Comparison of ENCODE assay signal across 2 cellular contexts in the genomic region with DNA sequence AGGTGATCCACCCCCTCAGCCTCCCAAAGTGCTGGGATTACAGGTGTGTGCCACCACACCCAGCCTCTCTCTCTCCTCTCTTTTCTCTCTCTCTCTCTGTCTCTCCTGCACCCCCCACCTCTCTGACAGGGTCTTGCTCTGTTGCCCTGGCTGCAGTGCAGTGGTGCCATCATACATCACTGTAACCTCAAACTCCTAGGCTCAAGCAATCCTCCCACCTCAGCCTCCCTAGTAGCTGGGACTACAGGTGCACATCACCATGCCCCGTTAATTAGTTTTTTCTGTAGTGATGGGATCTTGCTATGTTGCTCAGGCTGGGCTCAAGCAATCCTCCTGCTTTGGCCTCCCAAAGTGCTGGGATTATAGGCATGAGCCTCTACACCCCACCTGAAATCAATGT.
TF ChIP-seq lines count a peak whose summit lies in the region.

No MANE protein-coding gene starts in this region.

TF ChIP-seq in K562, 482 proteins besides CTCF, POLR2A, EP300 and RAD21:
- peak; percentile 33; the same call in 1 of the 2 replicates for TF ChIP-seq ZNF121 (CRISPR knock-in tag; conservative IDR thresholded peaks at IDR 0.05)

TF ChIP-seq in HepG2, 621 proteins besides CTCF, POLR2A, EP300 and RAD21:
- peak; percentile 60; the same call in 1 of the 2 replicates for TF ChIP-seq ZNF121 (CRISPR knock-in tag; IDR thresholded peaks at IDR 0.05)
